ENCODE assay signal across 8 cellular contexts in genomic region chr11:12174145-12175143, GRCh38.
DNase-seq lines count a peak whose midpoint lies in the region; ATAC-seq and TF ChIP-seq lines count a peak whose summit lies in the region.

No MANE protein-coding gene starts in this region.

- no peaks in the 10 kb centered on the region for H3K4me1 ChIP-seq in CD8-positive, alpha-beta memory T cell (ENCODE audit: insufficient read depth, low read length)

- POLR2A ChIA-PET in CD8-positive, alpha-beta memory T cell (lab: Charles Lee) = no interaction called here

- no peak overlapping the region for H3K4me3 Mint-ChIP-seq in CD8-positive, alpha-beta memory T cell
- H3K4me3 Mint-ChIP-seq in activated naive CD4-positive, alpha-beta T cell treated with anti-CD3 and anti-CD28 coated beads, Interleukin-2, amount 50 U/mL, for 24 hours = peak overlapping the region; percentile 80
- H3K4me3 Mint-ChIP-seq in stimulated activated naive CD8-positive, alpha-beta T cell treated with anti-CD3 and anti-CD28 coated beads, Interleukin-15, Interleukin-2, amounts not matched to agents 100 ng/mL and 50 ng/mL, for 24 hours = peak overlapping the region; percentile 73
- H3K4me3 Mint-ChIP-seq in immature natural killer cell (no peak overlapping the region), glutamatergic neuron (ENCODE audit: unreplicated experiment) (no peak overlapping the region)

- peak overlapping the region in 4 of 8 donors; percentile 3 to 93 (median 52) for H3K27ac Mint-ChIP-seq in CD8-positive, alpha-beta memory T cell
- peak overlapping the region; percentile 99 for H3K27ac Mint-ChIP-seq in activated naive CD4-positive, alpha-beta T cell treated with anti-CD3 and anti-CD28 coated beads, Interleukin-2, amount 50 U/mL, for 24 hours
- H3K27ac Mint-ChIP-seq in stimulated activated naive CD8-positive, alpha-beta T cell treated with anti-CD3 and anti-CD28 coated beads, Interleukin-15, Interleukin-2, amounts not matched to agents 100 ng/mL and 50 ng/mL, for 24 hours = peak overlapping the region; percentile 97
- peak overlapping the region in 3 of 6 donors; percentile 26 to 50 (median 42) for H3K27ac Mint-ChIP-seq in immature natural killer cell
- H3K27ac Mint-ChIP-seq in glutamatergic neuron (ENCODE audit: unreplicated experiment) = no peak overlapping the region

- no peaks in the 10 kb centered on the region for H3K27me3 ChIP-seq in CD8-positive, alpha-beta memory T cell (ENCODE audit: insufficient read depth, low read length, poor library complexity, severe bottlenecking)

- CTCF ChIA-PET in CD8-positive, alpha-beta memory T cell (lab: Charles Lee) = no interaction called here

- no peak for TF ChIP-seq CTCF in glutamatergic neuron (IDR thresholded peaks at IDR 0.05; ENCODE audit: partially characterized antibody, unreplicated experiment)

- no peaks in the 10 kb centered on the region for H3K9me3 ChIP-seq in CD8-positive, alpha-beta memory T cell (ENCODE audit: low read length)

- H3K9me3 Mint-ChIP-seq in CD8-positive, alpha-beta memory T cell = peaks cover 0 to 1% (median 0%) of the 10 kb centered on the region in 5 donors
- H3K9me3 Mint-ChIP-seq in activated naive CD4-positive, alpha-beta T cell treated with anti-CD3 and anti-CD28 coated beads, Interleukin-2, amount 50 U/mL, for 24 hours = no peaks in the 10 kb centered on the region
- H3K9me3 Mint-ChIP-seq in stimulated activated naive CD8-positive, alpha-beta T cell treated with anti-CD3 and anti-CD28 coated beads, Interleukin-15, Interleukin-2, amounts not matched to agents 100 ng/mL and 50 ng/mL, for 24 hours = peaks cover 5% of the 10 kb centered on the region
- H3K9me3 Mint-ChIP-seq in immature natural killer cell (no peaks in the 10 kb centered on the region), glutamatergic neuron (ENCODE audit: unreplicated experiment) (no peaks in the 10 kb centered on the region)

- peaks cover 0 to 3% (median 2%) of the 10 kb centered on the region in 3 donors for H3K36me3 Mint-ChIP-seq in CD8-positive, alpha-beta memory T cell
- H3K36me3 Mint-ChIP-seq in activated naive CD4-positive, alpha-beta T cell treated with anti-CD3 and anti-CD28 coated beads, Interleukin-2, amount 50 U/mL, for 24 hours = peaks cover 4% of the 10 kb centered on the region
- peaks cover 48% of the 10 kb centered on the region for H3K36me3 Mint-ChIP-seq in stimulated activated naive CD8-positive, alpha-beta T cell treated with anti-CD3 and anti-CD28 coated beads, Interleukin-15, Interleukin-2, amounts not matched to agents 100 ng/mL and 50 ng/mL, for 24 hours (ENCODE audit: low read depth)
- peaks cover 0 to 11% (median 10%) of the 10 kb centered on the region in 3 donors for H3K36me3 Mint-ChIP-seq in immature natural killer cell
- H3K36me3 Mint-ChIP-seq in glutamatergic neuron (ENCODE audit: unreplicated experiment) = no peaks in the 10 kb centered on the region

- peaks cover 28 to 39% (median 31%) of the 10 kb centered on the region in 3 donors for H3K4me1 Mint-ChIP-seq in CD8-positive, alpha-beta memory T cell
- H3K4me1 Mint-ChIP-seq in activated naive CD4-positive, alpha-beta T cell treated with anti-CD3 and anti-CD28 coated beads, Interleukin-2, amount 50 U/mL, for 24 hours = peaks cover 60% of the 10 kb centered on the region
- peaks cover 67% of the 10 kb centered on the region for H3K4me1 Mint-ChIP-seq in stimulated activated naive CD8-positive, alpha-beta T cell treated with anti-CD3 and anti-CD28 coated beads, Interleukin-15, Interleukin-2, amounts not matched to agents 100 ng/mL and 50 ng/mL, for 24 hours (ENCODE audit: low read depth)
- peaks cover 22 to 23% of the 10 kb centered on the region in 2 donors for H3K4me1 Mint-ChIP-seq in immature natural killer cell
- peaks cover 10% of the 10 kb centered on the region for H3K4me1 Mint-ChIP-seq in glutamatergic neuron (ENCODE audit: low read depth, unreplicated experiment)

- peak overlapping the region; percentile 21 for H3K27ac ChIP-seq in CD8-positive, alpha-beta memory T cell (ENCODE audit: low read depth, low read length)

- peaks cover 0 to 1% of the 10 kb centered on the region in 2 donors for H3K27me3 Mint-ChIP-seq in CD8-positive, alpha-beta memory T cell
- H3K27me3 Mint-ChIP-seq in activated naive CD4-positive, alpha-beta T cell treated with anti-CD3 and anti-CD28 coated beads, Interleukin-2, amount 50 U/mL, for 24 hours = no peaks in the 10 kb centered on the region
- H3K27me3 Mint-ChIP-seq in stimulated activated naive CD8-positive, alpha-beta T cell treated with anti-CD3 and anti-CD28 coated beads, Interleukin-15, Interleukin-2, amounts not matched to agents 100 ng/mL and 50 ng/mL, for 24 hours = no peaks in the 10 kb centered on the region
- H3K27me3 Mint-ChIP-seq in immature natural killer cell (ENCODE audit: low read depth in 3 of 3) = peaks cover 0 to 2% (median 0%) of the 10 kb centered on the region in 3 donors
- H3K27me3 Mint-ChIP-seq in glutamatergic neuron (ENCODE audit: unreplicated experiment) = peaks cover 3% of the 10 kb centered on the region

- H3K36me3 ChIP-seq in CD8-positive, alpha-beta memory T cell (ENCODE audit: insufficient read depth, low read length) = no peaks in the 10 kb centered on the region

- DNase-seq in CD8-positive, alpha-beta memory T cell = no peak
- DNase-seq in immature natural killer cell (no peak), OCI-M2 (lab: John Stamatoyannopoulos, UW; ENCODE audit: unreplicated experiment) (no peak), glutamatergic neuron (no peak)

- no peak overlapping the region for H3K4me3 ChIP-seq in CD8-positive, alpha-beta memory T cell (ENCODE audit: low read length)

- peak; percentile 88 for ATAC-seq in GM21360 (IDR thresholded peaks at IDR 0.05; ENCODE audit: unreplicated experiment)
- ATAC-seq in HG03521 (IDR thresholded peaks at IDR 0.05; ENCODE audit: unreplicated experiment) = peak; percentile 62

Comparison
In these comparisons a context has a peak if more than half of its experiments do, and no peak if none do; other contexts are left out.
1. H3K4me3 Mint-ChIP-seq: peak in activated naive CD4-positive, alpha-beta T cell treated with anti-CD3 and anti-CD28 coated beads, Interleukin-2, amount 50 U/mL, for 24 hours (single experiment) and stimulated activated naive CD8-positive, alpha-beta T cell treated with anti-CD3 and anti-CD28 coated beads, Interleukin-15, Interleukin-2, amounts not matched to agents 100 ng/mL and 50 ng/mL, for 24 hours (single experiment); none in CD8-positive, alpha-beta memory T cell (0 of 7), immature natural killer cell (0 of 5) and glutamatergic neuron (single experiment).